In the genomic region with DNA sequence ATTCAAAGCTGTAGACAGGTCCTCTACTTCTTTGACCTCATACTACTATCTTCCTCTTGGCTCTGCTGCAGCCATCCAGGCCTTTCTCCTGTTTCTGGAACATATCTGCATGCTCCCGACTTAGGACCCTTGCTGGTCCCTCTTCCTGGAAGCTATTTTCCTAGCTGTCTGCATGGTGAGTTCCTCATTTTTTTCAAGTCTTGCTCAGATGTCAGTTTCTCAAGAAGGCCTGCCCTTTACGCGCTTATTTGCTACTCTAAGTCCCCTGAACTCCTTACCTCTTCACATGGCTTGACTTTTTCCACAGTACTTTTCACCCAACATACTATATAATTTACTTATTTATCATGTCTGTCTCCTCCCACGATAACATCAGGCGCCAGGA, we compare ENCODE assay signal across 14 cellular contexts.
"Had no signal": no experiment of that assay in that cellular context is flagged by ENCODE, and none has a peak within 500 bp of the region (broad histone marks: within the 10 kb centered on the region; RNA-seq: fewer than 3 reads in every experiment).

No MANE protein-coding gene starts in this region.

- H3K27me3 ChIP-seq: hepatocyte, ovary had no signal

- H3K36me3 ChIP-seq: ovary had no signal

- H3K4me1 Mint-ChIP-seq: neural crest cell had no signal

- H3K27me3 Mint-ChIP-seq: stimulated activated naive CD8-positive, alpha-beta T cell treated with anti-CD3 and anti-CD28 coated beads, Interleukin-15, Interleukin-2, amounts not matched to agents 100 ng/mL and 50 ng/mL, for 24 hours had no signal

- H3K4me3 ChIP-seq: hepatocyte, ovary had no signal

- H3K4me2 ChIP-seq: hepatocyte had no signal

- H3K9me3 Mint-ChIP-seq: activated naive CD4-positive, alpha-beta T cell treated with anti-CD3 and anti-CD28 coated beads for 36 hours; neural crest cell; stimulated activated naive CD8-positive, alpha-beta T cell treated with anti-CD3 and anti-CD28 coated beads, Interleukin-15, Interleukin-2, amounts not matched to agents 100 ng/mL and 50 ng/mL, for 24 hours had no signal

- H3K27ac Mint-ChIP-seq: activated naive CD4-positive, alpha-beta T cell treated with anti-CD3 and anti-CD28 coated beads for 36 hours; stimulated activated naive CD8-positive, alpha-beta T cell treated with anti-CD3 and anti-CD28 coated beads, Interleukin-15, Interleukin-2, amounts not matched to agents 100 ng/mL and 50 ng/mL, for 24 hours had no signal

- H3K27ac ChIP-seq: hepatocyte, ovary, WERI-Rb-1 had no signal

- DNase-seq: activated CD4-positive, alpha-beta T cell treated with anti-CD3 and anti-CD28 coated beads for 4 hours; activated naive CD4-positive, alpha-beta T cell treated with anti-CD3 and anti-CD28 coated beads for 36 hours; caudate nucleus; cortex of kidney; left ventricle myocardium superior; mesendoderm; ovary; stimulated activated CD4-positive, alpha-beta T cell treated with anti-CD3 and anti-CD28 coated beads, Interleukin-4, amount 100 ng/mL, for 1 hour; stimulated activated CD8-positive, alpha-beta memory T cell treated with anti-CD3 and anti-CD28 coated beads, Interleukin-4, amount 100 ng/mL, for 48 hours; T1000; WERI-Rb-1 had no signal

- H3K4me3 Mint-ChIP-seq: activated naive CD4-positive, alpha-beta T cell treated with anti-CD3 and anti-CD28 coated beads for 36 hours; neural crest cell; stimulated activated naive CD8-positive, alpha-beta T cell treated with anti-CD3 and anti-CD28 coated beads, Interleukin-15, Interleukin-2, amounts not matched to agents 100 ng/mL and 50 ng/mL, for 24 hours had no signal

- H3K9me3 ChIP-seq: ovary had no signal

- H2AFZ ChIP-seq: hepatocyte had no signal
